ENCODE assay signal across 1 cellular context in genomic region chrX:51476930-51477329, GRCh38.
TF ChIP-seq lines count a peak whose summit lies in the region.

No MANE protein-coding gene starts in this region.

TF ChIP-seq in A549, 52 proteins besides CTCF, POLR2A, EP300 and RAD21 (continued from another document):
- TF ChIP-seq E2F6 (IDR thresholded peaks at IDR 0.05; ENCODE audit: borderline replicate concordance, low read depth) (no peak), HES2 (IDR thresholded peaks at IDR 0.05) (no peak), HDAC2 (IDR thresholded peaks at IDR 0.05) (no peak), USF2 (IDR thresholded peaks at IDR 0.05) (no peak), CHD2 (IDR thresholded peaks at IDR 0.05; ENCODE audit: low read length, partially characterized antibody) (no peak), CBX8 (IDR thresholded peaks at IDR 0.05) (no peak), MAFK (IDR thresholded peaks at IDR 0.05; ENCODE audit: partially characterized antibody) (no peak), RNF2 (IDR thresholded peaks at IDR 0.05; ENCODE audit: borderline replicate concordance, low read depth) (no peak), NR3C1 (IDR thresholded peaks at IDR 0.05) (no peak), RFX5 (IDR thresholded peaks at IDR 0.05) (no peak)
TF ChIP-seq in A549: peak in this region for 0.
